16 cellular contexts compared by ENCODE assay signal in the genomic region with DNA sequence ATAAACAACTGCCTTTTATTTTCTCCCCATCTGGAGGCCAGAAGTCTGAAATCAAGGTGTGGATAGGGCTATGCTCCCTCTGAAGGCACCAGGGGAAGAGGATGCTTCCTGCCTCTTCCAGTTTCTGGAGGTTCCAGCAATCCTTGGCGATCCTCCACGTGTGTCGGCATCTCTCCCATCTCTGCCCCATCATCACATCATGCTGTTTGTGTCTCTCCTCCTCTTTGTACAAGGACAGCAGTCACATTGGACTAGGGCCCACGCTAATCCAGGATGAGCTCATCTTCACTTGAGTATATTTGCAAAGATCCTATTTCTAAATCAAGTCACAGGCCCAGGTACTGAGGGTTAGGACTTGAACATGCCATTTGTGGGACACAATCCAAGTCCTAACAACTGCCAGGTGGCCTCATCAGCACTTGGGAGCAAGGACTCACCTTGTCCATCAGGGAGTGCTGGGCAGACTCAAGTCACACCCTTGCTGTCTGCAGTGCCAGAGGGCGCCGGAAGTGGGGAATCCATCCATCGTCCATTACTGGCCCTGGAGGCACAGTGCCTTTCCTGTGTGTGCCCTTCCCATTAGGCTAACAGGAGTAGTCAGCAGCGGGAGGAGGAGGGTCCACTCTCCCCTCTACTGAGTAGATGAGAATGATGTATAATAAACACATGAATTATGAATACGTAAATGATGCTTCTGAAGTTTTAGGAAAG.
DNase-seq lines count a peak whose midpoint lies in the region; ATAC-seq and TF ChIP-seq lines count a peak whose summit lies in the region.
"Had no signal": no experiment of that assay in that cellular context is flagged by ENCODE, and none has a peak within 500 bp of the region (broad histone marks: within the 10 kb centered on the region; RNA-seq: fewer than 3 reads in every experiment).

No MANE protein-coding gene starts in this region.

- no peaks in the 10 kb centered on the region for H3K36me3 Mint-ChIP-seq in chondrocyte (ENCODE audit: low read depth)
- H3K36me3 Mint-ChIP-seq: CD4-positive, alpha-beta memory T cell had no signal

- H3K4me1 Mint-ChIP-seq in chondrocyte (ENCODE audit: low read depth), result no peaks in the 10 kb centered on the region
- H3K4me1 Mint-ChIP-seq: B cell; CD4-positive, alpha-beta memory T cell had no signal

- H3K9me3 Mint-ChIP-seq in chondrocyte (ENCODE audit: low read depth), result peaks cover 43% of the 10 kb centered on the region

- no peak overlapping the region for H3K4me3 Mint-ChIP-seq in chondrocyte (ENCODE audit: unreplicated experiment)
- H3K4me3 Mint-ChIP-seq: B cell; CD4-positive, alpha-beta memory T cell had no signal

- H3K27ac Mint-ChIP-seq in chondrocyte (ENCODE audit: unreplicated experiment), result no peak overlapping the region
- H3K27ac Mint-ChIP-seq: B cell; CD4-positive, alpha-beta memory T cell had no signal

- DNase-seq in left cardiac atrium, result no peak
- DNase-seq in Right ventricle myocardium superior, result no peak
- DNase-seq in chondrocyte (ENCODE audit: low spot score), result peak; percentile 56
- peak; percentile 43 for DNase-seq in middle frontal gyrus (ENCODE audit: extremely low spot score, low spot score)
- DNase-seq in superior temporal gyrus (ENCODE audit: extremely low spot score), result peak; percentile 58
- DNase-seq in NCI-H510A (lab: John Stamatoyannopoulos, UW), result no peak
- no peak for DNase-seq in germinal center (ENCODE audit: low spot score)
- DNase-seq: ACHN; C1 segment of cervical spinal cord; CD4-positive, alpha-beta memory T cell; DMS153; DMS79 treated with DMSO at 0.1 percent for 48 hours; EL; GM23248 had no signal

- TF ChIP-seq CTCF in chondrocyte (IDR thresholded peaks at IDR 0.05), result no peak

- H3K27me3 Mint-ChIP-seq in chondrocyte (ENCODE audit: low read depth), result no peaks in the 10 kb centered on the region

- intact Hi-C loops in left cardiac atrium (cut with DNase I), result no loop called here
- intact Hi-C loops in Right ventricle myocardium superior (cut with DNase I), result no loop called here

- ATAC-seq in left cardiac atrium, result peak; percentile 78 to 79
- no peak for ATAC-seq in Right ventricle myocardium superior (ENCODE audit: poor library complexity)
- ATAC-seq in HG02884 (IDR thresholded peaks at IDR 0.05; ENCODE audit: unreplicated experiment), result no peak

Comparison
In these comparisons a context has a peak if more than half of its experiments do, and no peak if none do; other contexts are left out.
1. ATAC-seq: peak in left cardiac atrium (2 of 2); none in Right ventricle myocardium superior (single experiment) and HG02884 (single experiment).
2. DNase-seq: peak in chondrocyte (single experiment), middle frontal gyrus (single experiment) and superior temporal gyrus (single experiment); none in left cardiac atrium (single experiment), Right ventricle myocardium superior (single experiment), NCI-H510A (single experiment) and germinal center (single experiment).